1 cellular context compared by ENCODE assay signal in genomic region chr19:47331490-47331889, GRCh38.
TF ChIP-seq lines count a peak whose summit lies in the region.

No MANE protein-coding gene starts in this region.

TF ChIP-seq in A549, 52 proteins besides CTCF, POLR2A, EP300 and RAD21 (continued from another document):
- TF ChIP-seq ESRRA (IDR thresholded peaks at IDR 0.05; ENCODE audit: borderline replicate concordance, low read length) (no peak), TP53 (CRISPR knock-in tag; IDR thresholded peaks at IDR 0.05) (no peak), CBX2 (IDR thresholded peaks at IDR 0.05; ENCODE audit: borderline replicate concordance, low read depth) (no peak), ZNF302 (CRISPR knock-in tag; IDR thresholded peaks at IDR 0.05) (no peak), SREBF2 (IDR thresholded peaks at IDR 0.05) (no peak), JUNB (IDR thresholded peaks at IDR 0.05) (no peak), SMC3 (IDR thresholded peaks at IDR 0.05) (no peak), NR3C1 (IDR thresholded peaks at IDR 0.05) (no peak)
- TF ChIP-seq, protein P1, sequence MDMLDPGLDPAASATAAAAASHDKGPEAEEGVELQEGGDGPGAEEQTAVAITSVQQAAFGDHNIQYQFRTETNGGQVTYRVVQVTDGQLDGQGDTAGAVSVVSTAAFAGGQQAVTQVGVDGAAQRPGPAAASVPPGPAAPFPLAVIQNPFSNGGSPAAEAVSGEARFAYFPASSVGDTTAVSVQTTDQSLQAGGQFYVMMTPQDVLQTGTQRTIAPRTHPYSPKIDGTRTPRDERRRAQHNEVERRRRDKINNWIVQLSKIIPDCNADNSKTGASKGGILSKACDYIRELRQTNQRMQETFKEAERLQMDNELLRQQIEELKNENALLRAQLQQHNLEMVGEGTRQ (IDR thresholded peaks at IDR 0.05): no peak
